9 cellular contexts compared by ENCODE assay signal in genomic region chr3:139538733-139539132, GRCh38. TPM values are rescaled to one million over a fixed set of nuclear protein-coding genes. Genes with fewer than 3 reads are reported as not detected.
DNase-seq lines count a peak whose midpoint lies in the region; ATAC-seq and TF ChIP-seq lines count a peak whose summit lies in the region.
"Had no signal": no experiment of that assay in that cellular context is flagged by ENCODE, and none has a peak within 500 bp of the region (broad histone marks: within the 10 kb centered on the region; RNA-seq: fewer than 3 reads in every experiment).

No MANE protein-coding gene starts in this region.

- peak overlapping the region; percentile 58 for H3K4me3 ChIP-seq in astrocyte of the cerebellum (ENCODE audit: low read depth, low read length)

- TF ChIP-seq CTCF in astrocyte of the cerebellum (IDR thresholded peaks at IDR 0.05; ENCODE audit: low read depth, low read length, missing control alignments) = no peak

- DNase-seq in C1 segment of cervical spinal cord (lab: John Stamatoyannopoulos, UW) (peak in 10 of 14 donors; percentile 17 to 56 (median 30)), astrocyte of the cerebellum (ENCODE audit: low read depth) (no peak), left ventricle myocardium superior (peak; percentile 53), pons (ENCODE audit: low spot score) (peak; percentile 32), GM19240 (ENCODE audit: insufficient read length, low spot score) (no peak), NCI-H524 (lab: John Stamatoyannopoulos, UW) (no peak), DMS53 treated with DMSO at 0.1 percent for 48 hours (lab: John Stamatoyannopoulos, UW; ENCODE audit: unreplicated experiment) (no peak)

- peak; percentile 5 for ATAC-seq in left ventricle myocardium superior
- no peak for ATAC-seq in HG03342 (IDR thresholded peaks at IDR 0.05; ENCODE audit: unreplicated experiment)
- ATAC-seq: activated CD4-positive, CD25-positive, alpha-beta regulatory T cell treated with anti-CD3 and anti-CD28 coated beads, Interleukin-2, amount 50 U/mL, for 24 hours had no signal

- in situ Hi-C loops in astrocyte of the cerebellum (cut with HindIII; ENCODE audit: low sequenced_read_pairs) = no loop called here

- intact Hi-C loops in left ventricle myocardium superior (cut with micrococcal nuclease) = no loop called here

RNA-seq across cellular contexts. Expression of gene RBP1, which starts 0.8 kb away (rescaled TPM):
- total RNA-seq in left ventricle myocardium superior = 27.4 TPM

Comparison
In these comparisons a context has a peak if more than half of its experiments do, and no peak if none do; other contexts are left out.
1. DNase-seq: peak in C1 segment of cervical spinal cord (10 of 14), left ventricle myocardium superior (single experiment) and pons (single experiment); none in astrocyte of the cerebellum (single experiment), GM19240 (single experiment), NCI-H524 (0 of 2) and DMS53 treated with DMSO at 0.1 percent for 48 hours (single experiment).